ENCODE assay signal across 23 cellular contexts in the genomic region with DNA sequence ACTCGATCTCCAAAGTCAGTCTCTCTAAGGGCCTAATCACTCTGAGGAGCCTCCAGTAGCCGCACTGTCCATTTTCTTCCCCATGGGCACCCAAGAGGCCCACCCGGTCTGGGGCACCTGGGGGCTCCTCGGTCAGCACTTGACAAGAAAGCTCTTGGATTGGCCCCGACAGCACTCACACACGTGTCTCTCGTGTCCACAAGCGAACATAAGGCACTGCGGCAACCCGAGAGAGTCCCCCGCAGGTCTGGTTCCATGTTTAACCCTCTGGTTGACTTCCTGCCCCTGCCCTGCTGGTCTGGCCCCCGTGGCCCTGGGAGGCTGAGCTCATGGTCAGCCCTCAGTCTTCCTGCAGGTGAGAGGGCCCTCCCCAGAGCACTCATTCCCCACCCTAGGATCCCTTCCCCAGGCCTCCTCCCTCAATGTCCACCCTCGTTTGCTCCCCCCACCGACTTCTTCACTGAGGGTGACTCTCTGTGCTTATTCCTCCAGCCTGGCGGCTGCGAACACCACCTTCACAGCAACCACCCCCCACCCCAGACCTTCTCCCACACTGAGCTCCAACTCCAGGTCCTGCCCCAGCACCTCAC. TPM values are rescaled to one million over a fixed set of nuclear protein-coding genes. Genes with fewer than 3 reads are reported as not detected.
"Had no signal": no experiment of that assay in that cellular context is flagged by ENCODE, and none has a peak within 500 bp of the region (broad histone marks: within the 10 kb centered on the region; RNA-seq: fewer than 3 reads in every experiment).

No MANE protein-coding gene starts in this region.

- H3K36me3 ChIP-seq: left ventricle myocardium inferior, upper lobe of right lung had no signal

- H3K27ac ChIP-seq: hepatocyte, left ventricle myocardium inferior, upper lobe of right lung had no signal

- DNase-seq: activated CD4-positive, alpha-beta T cell treated with anti-CD3 and anti-CD28 coated beads for 1 hour; activated CD4-positive, alpha-beta T cell treated with anti-CD3 and anti-CD28 coated beads, Interleukin-2, amount 50 U/mL, for 1 hour; activated CD8-positive, alpha-beta T cell treated with anti-CD3 and anti-CD28 coated beads, Interleukin-2, amount 10 ng/mL, durations not matched to agents 7 days and 5 days; activated gamma-delta T cell; cortex of kidney; foreskin fibroblast; kidney glomerular epithelial cell; left ventricle myocardium inferior; occipital lobe; stimulated activated CD4-positive, alpha-beta T cell treated with anti-CD3 and anti-CD28 coated beads, Interleukin-12 subunit alpha, Interleukin-12 subunit beta, amount 100 ng/mL, for 4 hours; stimulated activated CD4-positive, alpha-beta T cell treated with anti-CD3 and anti-CD28 coated beads, Interleukin-4, amount 100 ng/mL, for 4 hours; stimulated activated naive CD8-positive, alpha-beta T cell treated with anti-CD3 and anti-CD28 coated beads, Interleukin-15, Interleukin-2, amounts not matched to agents 100 U/mL and 50 U/mL, for 24 hours; T-helper 1 cell had no signal

- ATAC-seq: activated CD8-positive, alpha-beta T cell treated with anti-CD3 and anti-CD28 coated beads, Interleukin-2, amount 10 ng/mL, durations not matched to agents 7 days and 5 days; activated naive CD4-positive, alpha-beta T cell treated with anti-CD3 and anti-CD28 coated beads, Interleukin-2, amount 50 U/mL, for 72 hours; natural killer cell treated with Interleukin-12 subunit alpha and Interleukin-12 subunit beta and Interleukin-15 and Interleukin-18, amount 100 ng/mL, for 72 hours; stimulated activated naive CD8-positive, alpha-beta T cell treated with anti-CD3 and anti-CD28 coated beads, Interleukin-15, Interleukin-2, amounts not matched to agents 100 U/mL and 50 U/mL, for 24 hours; upper lobe of right lung had no signal

- H3K4me1 Mint-ChIP-seq: memory B cell had no signal

- H3K9me3 ChIP-seq: left ventricle myocardium inferior, upper lobe of right lung had no signal

- H3K4me2 ChIP-seq: hepatocyte had no signal

- H3K79me2 ChIP-seq: hepatocyte had no signal

- H3K27ac Mint-ChIP-seq: activated CD8-positive, alpha-beta T cell treated with anti-CD3 and anti-CD28 coated beads, Interleukin-2, amount 10 ng/mL, durations not matched to agents 7 days and 5 days; activated naive CD4-positive, alpha-beta T cell treated with anti-CD3 and anti-CD28 coated beads, Interleukin-2, amount 50 U/mL, for 72 hours; activated T-helper 1 cell treated with anti-CD3 and anti-CD28 coated beads, Interleukin-12 subunit alpha, Interleukin-12 subunit beta, Interleukin-2, Interleukin-4 antibody, amounts not matched to agents 30 ng/mL and 10 ng/mL and 1 ng/mL, durations not matched to agents 14 hours and 24 hours and 36 hours; memory B cell; natural killer cell treated with Interleukin-12 subunit alpha and Interleukin-12 subunit beta and Interleukin-15 and Interleukin-18, amount 100 ng/mL, for 72 hours had no signal

- H3K4me3 Mint-ChIP-seq: activated CD8-positive, alpha-beta T cell treated with anti-CD3 and anti-CD28 coated beads, Interleukin-2, amount 10 ng/mL, durations not matched to agents 7 days and 5 days; activated T-helper 1 cell treated with anti-CD3 and anti-CD28 coated beads, Interleukin-12 subunit alpha, Interleukin-12 subunit beta, Interleukin-2, Interleukin-4 antibody, amounts not matched to agents 30 ng/mL and 10 ng/mL and 1 ng/mL, durations not matched to agents 14 hours and 24 hours and 36 hours; memory B cell; natural killer cell treated with Interleukin-12 subunit alpha and Interleukin-12 subunit beta and Interleukin-15 and Interleukin-18, amount 100 ng/mL, for 72 hours had no signal

- H3K27me3 ChIP-seq: hepatocyte, upper lobe of right lung had no signal

- H3K4me3 ChIP-seq: hepatocyte, left ventricle myocardium inferior, upper lobe of right lung had no signal

- H2AFZ ChIP-seq: hepatocyte had no signal

- H3K36me3 Mint-ChIP-seq: activated naive CD4-positive, alpha-beta T cell treated with anti-CD3 and anti-CD28 coated beads, Interleukin-2, amount 50 U/mL, for 72 hours; memory B cell; natural killer cell treated with Interleukin-12 subunit alpha and Interleukin-12 subunit beta and Interleukin-15 and Interleukin-18, amount 100 ng/mL, for 72 hours had no signal

- H3K4me1 ChIP-seq: upper lobe of right lung had no signal

- H3K9me3 Mint-ChIP-seq: activated naive CD4-positive, alpha-beta T cell treated with anti-CD3 and anti-CD28 coated beads, Interleukin-2, amount 50 U/mL, for 72 hours; activated T-helper 1 cell treated with anti-CD3 and anti-CD28 coated beads, Interleukin-12 subunit alpha, Interleukin-12 subunit beta, Interleukin-2, Interleukin-4 antibody, amounts not matched to agents 30 ng/mL and 10 ng/mL and 1 ng/mL, durations not matched to agents 14 hours and 24 hours and 36 hours; memory B cell; natural killer cell treated with Interleukin-12 subunit alpha and Interleukin-12 subunit beta and Interleukin-15 and Interleukin-18, amount 100 ng/mL, for 72 hours had no signal

RNA-seq across cellular contexts. Expression of a gene that starts 16.3 kb away (rescaled TPM):
- total RNA-seq: activated CD8-positive, alpha-beta T cell treated with anti-CD3 and anti-CD28 coated beads, Interleukin-2, amount 10 ng/mL, durations not matched to agents 7 days and 5 days; activated T-helper 1 cell treated with anti-CD3 and anti-CD28 coated beads, Interleukin-12 subunit alpha, Interleukin-12 subunit beta, Interleukin-2, Interleukin-4 antibody, amounts not matched to agents 30 ng/mL and 10 ng/mL and 1 ng/mL, durations not matched to agents 14 hours and 24 hours and 36 hours; astrocyte; epithelial cell of proximal tubule; fibroblast of lung; hepatocyte; natural killer cell treated with Interleukin-12 subunit alpha and Interleukin-12 subunit beta and Interleukin-15 and Interleukin-18, amount 100 ng/mL, for 72 hours; occipital lobe; subcutaneous adipose tissue; upper lobe of right lung had no signal
- polyA plus RNA-seq: fibroblast of lung had no signal
